Comparison of ENCODE assay signal across 1 cellular context in the genomic region with DNA sequence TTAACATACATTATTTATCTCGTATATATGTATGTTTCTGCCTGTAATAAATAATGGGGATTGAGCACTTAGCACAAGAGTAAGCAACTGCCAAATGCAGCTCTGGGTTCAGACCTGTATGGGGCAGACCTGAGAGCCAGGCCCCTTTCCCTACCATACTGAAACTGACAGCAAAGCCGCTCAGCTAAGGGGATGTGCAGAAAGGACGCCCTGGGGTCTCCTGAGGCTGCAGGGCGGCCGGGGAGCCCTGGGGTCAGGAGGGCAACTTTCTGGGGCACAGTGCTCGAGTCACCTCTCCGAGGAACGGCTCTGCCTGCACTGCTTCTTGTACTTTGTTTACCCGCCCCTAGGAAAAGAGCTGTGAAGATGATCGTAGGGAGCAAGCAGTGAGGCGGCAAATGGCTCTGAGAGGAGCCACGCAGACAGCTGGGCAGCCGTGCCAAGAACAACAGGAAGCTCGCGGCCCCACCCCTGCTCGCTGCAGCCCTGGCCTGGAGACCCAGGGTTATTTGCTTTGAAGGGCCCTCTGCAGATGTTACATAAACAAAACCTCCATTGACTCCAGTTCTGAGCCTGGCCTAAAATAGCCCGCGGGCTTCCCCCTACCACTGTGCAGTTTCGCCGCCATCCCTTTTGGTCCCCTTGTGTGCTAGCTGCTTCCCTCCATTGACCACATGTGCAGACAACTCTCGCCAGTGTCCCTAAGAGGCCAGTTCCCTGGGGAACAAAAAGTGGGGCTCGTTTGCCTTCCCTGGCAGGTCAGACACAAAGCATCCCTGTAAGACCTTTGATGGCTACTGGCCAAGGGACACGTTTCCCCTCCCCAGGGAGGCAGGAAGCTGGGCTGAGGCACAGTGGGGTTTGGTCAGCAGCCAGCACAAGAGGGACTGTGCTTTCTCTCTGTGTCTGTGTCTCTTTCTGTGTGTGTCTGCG.
A peak's percentile ranks its signal among the peaks of the same experiment; 100 is the strongest.
TF ChIP-seq lines count a peak whose summit lies in the region.

No MANE protein-coding gene starts in this region.

TF ChIP-seq in liver, 16 proteins besides CTCF, POLR2A, EP300 and RAD21 (continued from another document):
- TF ChIP-seq, protein P1, sequence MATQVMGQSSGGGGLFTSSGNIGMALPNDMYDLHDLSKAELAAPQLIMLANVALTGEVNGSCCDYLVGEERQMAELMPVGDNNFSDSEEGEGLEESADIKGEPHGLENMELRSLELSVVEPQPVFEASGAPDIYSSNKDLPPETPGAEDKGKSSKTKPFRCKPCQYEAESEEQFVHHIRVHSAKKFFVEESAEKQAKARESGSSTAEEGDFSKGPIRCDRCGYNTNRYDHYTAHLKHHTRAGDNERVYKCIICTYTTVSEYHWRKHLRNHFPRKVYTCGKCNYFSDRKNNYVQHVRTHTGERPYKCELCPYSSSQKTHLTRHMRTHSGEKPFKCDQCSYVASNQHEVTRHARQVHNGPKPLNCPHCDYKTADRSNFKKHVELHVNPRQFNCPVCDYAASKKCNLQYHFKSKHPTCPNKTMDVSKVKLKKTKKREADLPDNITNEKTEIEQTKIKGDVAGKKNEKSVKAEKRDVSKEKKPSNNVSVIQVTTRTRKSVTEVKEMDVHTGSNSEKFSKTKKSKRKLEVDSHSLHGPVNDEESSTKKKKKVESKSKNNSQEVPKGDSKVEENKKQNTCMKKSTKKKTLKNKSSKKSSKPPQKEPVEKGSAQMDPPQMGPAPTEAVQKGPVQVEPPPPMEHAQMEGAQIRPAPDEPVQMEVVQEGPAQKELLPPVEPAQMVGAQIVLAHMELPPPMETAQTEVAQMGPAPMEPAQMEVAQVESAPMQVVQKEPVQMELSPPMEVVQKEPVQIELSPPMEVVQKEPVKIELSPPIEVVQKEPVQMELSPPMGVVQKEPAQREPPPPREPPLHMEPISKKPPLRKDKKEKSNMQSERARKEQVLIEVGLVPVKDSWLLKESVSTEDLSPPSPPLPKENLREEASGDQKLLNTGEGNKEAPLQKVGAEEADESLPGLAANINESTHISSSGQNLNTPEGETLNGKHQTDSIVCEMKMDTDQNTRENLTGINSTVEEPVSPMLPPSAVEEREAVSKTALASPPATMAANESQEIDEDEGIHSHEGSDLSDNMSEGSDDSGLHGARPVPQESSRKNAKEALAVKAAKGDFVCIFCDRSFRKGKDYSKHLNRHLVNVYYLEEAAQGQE (IDR thresholded peaks at IDR 0.05) = peak; percentile 71
- no peak for TF ChIP-seq FOXA2 (IDR thresholded peaks at IDR 0.05)
